ENCODE assay signal across 8 cellular contexts in the genomic region with DNA sequence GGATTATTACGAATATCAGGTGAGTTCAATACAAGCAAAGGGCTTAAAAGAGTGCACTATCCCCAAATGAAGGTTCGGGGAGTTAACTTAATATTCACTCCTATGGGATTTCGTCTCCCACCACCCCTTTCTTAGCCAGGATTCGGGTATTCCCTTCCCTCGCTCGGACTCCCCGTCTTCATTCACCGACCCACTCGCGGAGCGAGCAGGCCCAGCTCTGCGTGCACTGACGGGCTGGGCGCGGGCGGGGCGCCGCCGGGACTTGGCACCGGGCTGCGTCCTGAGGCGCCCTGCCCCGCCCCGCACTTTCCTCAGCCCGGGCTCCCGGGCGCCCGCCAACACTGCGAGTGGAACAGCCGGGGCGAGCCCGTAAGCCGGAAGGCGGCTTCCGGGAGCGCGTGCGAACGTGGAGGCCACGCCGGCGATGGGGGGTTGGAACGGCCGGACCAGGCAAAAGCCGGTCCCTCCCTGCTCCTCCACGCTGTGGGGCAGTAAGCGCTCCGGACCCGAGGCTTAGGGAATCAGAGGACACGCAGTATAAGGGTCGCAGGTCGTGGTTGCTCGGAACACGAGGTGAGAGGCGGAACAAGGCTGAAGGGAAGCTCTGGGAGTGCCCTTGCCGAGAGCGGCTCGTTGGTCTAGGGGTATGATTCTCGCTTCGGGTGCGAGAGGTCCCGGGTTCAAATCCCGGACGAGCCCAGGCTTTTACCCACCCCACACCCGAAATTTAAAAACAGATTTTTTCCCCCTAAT. TPM values are rescaled to one million over a fixed set of nuclear protein-coding genes. Genes with fewer than 3 reads are reported as not detected.
A peak's percentile ranks its signal among the peaks of the same experiment; 100 is the strongest.
DNase-seq lines count a peak whose midpoint lies in the region; ATAC-seq lines count a peak whose summit lies in the region.

No MANE protein-coding gene starts in this region.

- H3K4me1 Mint-ChIP-seq in activated CD4-positive, alpha-beta memory T cell treated with anti-CD3 and anti-CD28 coated beads for 36 hours (ENCODE audit: low read depth) = peaks cover 26% of the 10 kb centered on the region

- CTCF ChIA-PET in activated CD4-positive, alpha-beta memory T cell treated with anti-CD3 and anti-CD28 coated beads for 36 hours (lab: Charles Lee) = interaction anchor here (0.9 to 3.6 kb wide), 15 partner anchors 8 to 368 kb away, joined by 3 to 17 read pairs (median 5); partner anchors contain the start of genes MPC2 and RCSD1

- no peaks in the 10 kb centered on the region for H3K9me3 ChIP-seq in duodenal mucosa (ENCODE audit: control insufficient read depth in 1 of 2, low read length in 2 of 2)

- no peaks in the 10 kb centered on the region for H3K36me3 ChIP-seq in duodenal mucosa (ENCODE audit: control insufficient read depth in 1 of 2, insufficient read depth in 2 of 2, low read length in 2 of 2)

- peak overlapping the region; percentile 93 for H3K27ac Mint-ChIP-seq in activated CD4-positive, alpha-beta memory T cell treated with anti-CD3 and anti-CD28 coated beads for 36 hours

- DNase-seq in CD1c-positive myeloid dendritic cell (ENCODE audit: extremely low spot score) = peak; percentile 88
- DNase-seq in NCI-H748 treated with DMSO at 0.1 percent for 48 hours (lab: John Stamatoyannopoulos, UW) = peak; percentile 63
- peak; percentile 93 for DNase-seq in activated CD4-positive, alpha-beta memory T cell treated with anti-CD3 and anti-CD28 coated beads for 36 hours
- DNase-seq in lung microvascular endothelial cell (ENCODE audit: low read depth in 2 of 2) = peak; percentile 85 to 88
- DNase-seq in stimulated activated CD4-positive, alpha-beta T cell treated with anti-CD3 and anti-CD28 coated beads, TNF-alpha, amount 100 ng/mL, for 4 hours (ENCODE audit: low read depth in 3 of 3) = peak; percentile 88 to 97 (median 91)

- intact Hi-C loops in activated CD4-positive, alpha-beta memory T cell treated with anti-CD3 and anti-CD28 coated beads for 36 hours (cut with micrococcal nuclease) = loop anchor here (2.0 kb wide), 3 partner anchors 25 to 465 kb away; partner anchors contain the start of gene TIPRL

- peak overlapping the region; percentile 88 to 91 for H3K4me3 ChIP-seq in duodenal mucosa (ENCODE audit: low read depth in 1 of 2, low read length in 2 of 2)

- peak overlapping the region; percentile 72 to 92 for H3K9ac ChIP-seq in duodenal mucosa (ENCODE audit: low read depth in 1 of 2, low read length in 2 of 2)

- H3K27me3 Mint-ChIP-seq in activated CD4-positive, alpha-beta memory T cell treated with anti-CD3 and anti-CD28 coated beads for 36 hours = peaks cover 7% of the 10 kb centered on the region

- peaks cover 7% of the 10 kb centered on the region for H3K36me3 Mint-ChIP-seq in activated CD4-positive, alpha-beta memory T cell treated with anti-CD3 and anti-CD28 coated beads for 36 hours

- H3K9me3 Mint-ChIP-seq in activated CD4-positive, alpha-beta memory T cell treated with anti-CD3 and anti-CD28 coated beads for 36 hours = peaks cover 5% of the 10 kb centered on the region

- peak overlapping the region; percentile 80 for H3K4me3 Mint-ChIP-seq in activated CD4-positive, alpha-beta memory T cell treated with anti-CD3 and anti-CD28 coated beads for 36 hours

- no peaks in the 10 kb centered on the region for H3K27me3 ChIP-seq in duodenal mucosa (ENCODE audit: control insufficient read depth in 1 of 2, insufficient read depth in 2 of 2, low read length in 2 of 2)

- peak; percentile 48 for ATAC-seq in GM19438 (IDR thresholded peaks at IDR 0.05; ENCODE audit: low read depth, unreplicated experiment)
- peak; percentile 33 for ATAC-seq in HG03565 (IDR thresholded peaks at IDR 0.05; ENCODE audit: unreplicated experiment)

- H3K27ac ChIP-seq in duodenal mucosa (ENCODE audit: low read depth, low read length) = peak overlapping the region; percentile 82

- H3K4me1 ChIP-seq in duodenal mucosa (ENCODE audit: control insufficient read depth in 1 of 2, insufficient read depth in 2 of 2, low read length in 2 of 2) = peaks cover 19 to 25% of the 10 kb centered on the region in 2 donors

- POLR2A ChIA-PET in activated CD4-positive, alpha-beta memory T cell treated with anti-CD3 and anti-CD28 coated beads for 36 hours (lab: Charles Lee) = interaction anchor here (0.6 to 2.4 kb wide), 9 partner anchors 14 to 222 kb away, joined by 3 to 8 read pairs (median 4); partner anchors contain the start of gene DCAF6

RNA-seq across cellular contexts. Expression of gene MPZL1, which starts 7.5 kb away (rescaled TPM):
- total RNA-seq in activated CD4-positive, alpha-beta memory T cell treated with anti-CD3 and anti-CD28 coated beads for 36 hours = 10 to 100 TPM; 21.9 to 23.0 TPM
- 77.8 and 85.1 TPM in 2 replicates for total RNA-seq in lung microvascular endothelial cell

Comparison
In these comparisons a context has a peak if more than half of its experiments do, and no peak if none do; other contexts are left out.
1. Peak in every context shown above with its lines: DNase-seq, ATAC-seq, H3K4me3 ChIP-seq and H3K27ac ChIP-seq.